Comparison of ENCODE assay signal across 26 cellular contexts in the genomic region with DNA sequence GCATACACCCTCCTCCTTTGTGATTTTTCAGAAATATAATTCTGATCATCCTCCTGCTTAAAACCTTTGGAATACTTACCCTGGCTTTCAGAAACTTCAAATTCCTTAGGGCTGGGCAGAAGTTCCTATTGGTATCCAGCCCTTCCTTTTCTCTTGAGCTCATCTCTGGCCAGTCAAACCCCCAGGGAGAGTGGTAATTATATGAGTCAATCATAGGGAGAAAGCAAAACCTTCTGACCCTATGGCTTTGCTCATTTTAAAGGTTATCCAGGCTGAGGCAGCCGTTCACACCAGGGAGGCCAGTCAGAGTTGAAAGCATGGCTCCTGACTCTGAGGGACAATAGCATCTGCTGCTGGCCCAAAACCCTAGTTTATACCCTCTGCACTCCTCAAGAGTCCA. TPM values are rescaled to one million over a fixed set of nuclear protein-coding genes. Genes with fewer than 3 reads are reported as not detected.
DNase-seq lines count a peak whose midpoint lies in the region; ATAC-seq and TF ChIP-seq lines count a peak whose summit lies in the region.
"Had no signal": no experiment of that assay in that cellular context is flagged by ENCODE, and none has a peak within 500 bp of the region (broad histone marks: within the 10 kb centered on the region; RNA-seq: fewer than 3 reads in every experiment).

No MANE protein-coding gene starts in this region.

- H3K4me2 ChIP-seq in GM23338, result no peak overlapping the region
- no peak overlapping the region for H3K4me2 ChIP-seq in mesenchymal stem cell (ENCODE audit: low read length, poor library complexity, severe bottlenecking)
- peak overlapping the region; percentile 20 for H3K4me2 ChIP-seq in smooth muscle cell

- no peak overlapping the region for H2AFZ ChIP-seq in GM23338
- H2AFZ ChIP-seq in mesenchymal stem cell (ENCODE audit: low read depth, low read length), result no peak overlapping the region
- no peak overlapping the region for H2AFZ ChIP-seq in smooth muscle cell (ENCODE audit: low read depth)

- no peaks in the 10 kb centered on the region for H3K9me3 Mint-ChIP-seq in GM23338
- no peaks in the 10 kb centered on the region for H3K9me3 Mint-ChIP-seq in activated T-helper 17 cell treated with anti-CD3 and anti-CD28 coated beads, Interleukin-2, amount 50 U/mL, for 72 hours
- H3K9me3 Mint-ChIP-seq in stimulated activated naive CD8-positive, alpha-beta T cell treated with anti-CD3 and anti-CD28 coated beads, Interleukin-15, amount 100 ng/mL, for 72 hours, result no peaks in the 10 kb centered on the region
- H3K9me3 Mint-ChIP-seq: activated CD4-positive, alpha-beta T cell treated with anti-CD3 and anti-CD28 coated beads, Interleukin-2, amount 10 ng/mL, durations not matched to agents 7 days and 5 days; activated T-cell treated with anti-CD3 and anti-CD28 coated beads, Interleukin-2, amount 50 U/mL, for 4 hours; memory B cell; WTC11 had no signal

- H3K27ac Mint-ChIP-seq in GM23338, result no peak overlapping the region
- no peak overlapping the region for H3K27ac Mint-ChIP-seq in activated T-helper 17 cell treated with anti-CD3 and anti-CD28 coated beads, Interleukin-2, amount 50 U/mL, for 72 hours
- no peak overlapping the region for H3K27ac Mint-ChIP-seq in stimulated activated naive CD8-positive, alpha-beta T cell treated with anti-CD3 and anti-CD28 coated beads, Interleukin-15, amount 100 ng/mL, for 72 hours
- H3K27ac Mint-ChIP-seq: activated CD4-positive, alpha-beta T cell treated with anti-CD3 and anti-CD28 coated beads, Interleukin-2, amount 10 ng/mL, durations not matched to agents 7 days and 5 days; B cell; memory B cell; WTC11 had no signal

- H2AK5ac ChIP-seq in mesenchymal stem cell (ENCODE audit: low read length, severe bottlenecking), result no peak overlapping the region

- no peak overlapping the region for H3K4me3 Mint-ChIP-seq in GM23338
- no peak overlapping the region for H3K4me3 Mint-ChIP-seq in activated T-helper 17 cell treated with anti-CD3 and anti-CD28 coated beads, Interleukin-2, amount 50 U/mL, for 72 hours
- H3K4me3 Mint-ChIP-seq in stimulated activated naive CD8-positive, alpha-beta T cell treated with anti-CD3 and anti-CD28 coated beads, Interleukin-15, amount 100 ng/mL, for 72 hours, result no peak overlapping the region
- H3K4me3 Mint-ChIP-seq: activated CD4-positive, alpha-beta T cell treated with anti-CD3 and anti-CD28 coated beads, Interleukin-2, amount 10 ng/mL, durations not matched to agents 7 days and 5 days; activated T-cell treated with anti-CD3 and anti-CD28 coated beads, Interleukin-2, amount 50 U/mL, for 4 hours; B cell; CD4-positive, alpha-beta memory T cell; memory B cell; WTC11 had no signal

- no peaks in the 10 kb centered on the region for H3K79me1 ChIP-seq in mesenchymal stem cell (replicated peaks; ENCODE audit: low read length, poor library complexity, severe bottlenecking)

- H3K9me3 ChIP-seq in mesenchymal stem cell (ENCODE audit: control insufficient read depth, low read length) (no peaks in the 10 kb centered on the region), smooth muscle cell (replicated peaks; ENCODE audit: low read depth) (no peaks in the 10 kb centered on the region)
- H3K9me3 ChIP-seq: ascending aorta, left lung, psoas muscle, sigmoid colon, suprapubic skin had no signal

- H3K27ac ChIP-seq in GM23338 (ENCODE audit: low read depth), result no peak overlapping the region
- H3K27ac ChIP-seq in mesenchymal stem cell (ENCODE audit: low read length, poor library complexity, severe bottlenecking), result no peak overlapping the region
- H3K27ac ChIP-seq in smooth muscle cell (ENCODE audit: low read depth), result no peak overlapping the region
- H3K27ac ChIP-seq: ascending aorta, coronary artery, left lung, psoas muscle, suprapubic skin had no signal

- no peak overlapping the region for H3K14ac ChIP-seq in mesenchymal stem cell (ENCODE audit: low read length in 2 of 2)

- no peak overlapping the region for H3K4ac ChIP-seq in mesenchymal stem cell (ENCODE audit: low read depth in 1 of 2, low read length in 2 of 2)

- no peaks in the 10 kb centered on the region for H3K36me3 Mint-ChIP-seq in GM23338 (ENCODE audit: low read depth)
- no peaks in the 10 kb centered on the region for H3K36me3 Mint-ChIP-seq in activated T-helper 17 cell treated with anti-CD3 and anti-CD28 coated beads, Interleukin-2, amount 50 U/mL, for 72 hours (ENCODE audit: low read depth)
- H3K36me3 Mint-ChIP-seq: CD4-positive, alpha-beta memory T cell; memory B cell; WTC11 had no signal

- peaks cover 6% of the 10 kb centered on the region; the same call in 1 of the 2 replicates for H3K4me1 ChIP-seq in GM23338 (ENCODE audit: insufficient read depth)
- peaks cover 7% of the 10 kb centered on the region for H3K4me1 ChIP-seq in mesenchymal stem cell (ENCODE audit: control insufficient read depth, insufficient read depth, low read depth, low read length)
- H3K4me1 ChIP-seq in smooth muscle cell (ENCODE audit: low read depth), result peaks cover 13% of the 10 kb centered on the region
- H3K4me1 ChIP-seq: ascending aorta, left lung, psoas muscle, suprapubic skin had no signal

- H3K18ac ChIP-seq in mesenchymal stem cell (ENCODE audit: low read depth in 1 of 2, low read length in 2 of 2), result peak overlapping the region in 1 of 2 experiments; percentile 29

- H3K4me3 ChIP-seq in GM23338 (no peak overlapping the region), mesenchymal stem cell (ENCODE audit: insufficient read depth in 1 of 2, low read depth in 1 of 2, low read length in 2 of 2) (no peak overlapping the region), smooth muscle cell (no peak overlapping the region)
- H3K4me3 ChIP-seq: ascending aorta, cardiac muscle cell, coronary artery, left lung, psoas muscle, sigmoid colon, suprapubic skin had no signal

- no peak overlapping the region for H3K9ac ChIP-seq in mesenchymal stem cell (ENCODE audit: low read length)
- H3K9ac ChIP-seq in smooth muscle cell (ENCODE audit: low read depth), result no peak overlapping the region

- H2BK12ac ChIP-seq in mesenchymal stem cell (ENCODE audit: low read length in 2 of 2), result no peak overlapping the region

- peaks cover 23% of the 10 kb centered on the region for H3K4me1 Mint-ChIP-seq in GM23338
- H3K4me1 Mint-ChIP-seq in activated T-helper 17 cell treated with anti-CD3 and anti-CD28 coated beads, Interleukin-2, amount 50 U/mL, for 72 hours, result no peaks in the 10 kb centered on the region
- H3K4me1 Mint-ChIP-seq in stimulated activated naive CD8-positive, alpha-beta T cell treated with anti-CD3 and anti-CD28 coated beads, Interleukin-15, amount 100 ng/mL, for 72 hours, result no peaks in the 10 kb centered on the region
- H3K4me1 Mint-ChIP-seq: activated CD4-positive, alpha-beta T cell treated with anti-CD3 and anti-CD28 coated beads, Interleukin-2, amount 10 ng/mL, durations not matched to agents 7 days and 5 days; B cell; CD4-positive, alpha-beta memory T cell; memory B cell had no signal

- no peak overlapping the region for H2BK5ac ChIP-seq in mesenchymal stem cell (ENCODE audit: low read depth, low read length, poor library complexity, severe bottlenecking)

- TF ChIP-seq CTCF in GM23338 (conservative IDR thresholded peaks at IDR 0.05; ENCODE audit: low read depth in 2 of 2) (no peak), smooth muscle cell (IDR thresholded peaks at IDR 0.05; ENCODE audit: borderline replicate concordance, insufficient read depth, poor library complexity, severe bottlenecking) (no peak)

- no peak overlapping the region for H4K91ac ChIP-seq in mesenchymal stem cell (ENCODE audit: low read length)

- no peak overlapping the region for H3K23ac ChIP-seq in mesenchymal stem cell (ENCODE audit: low read length in 2 of 2)

- peaks cover 2% of the 10 kb centered on the region for H3K27me3 Mint-ChIP-seq in GM23338 (ENCODE audit: insufficient read depth, low read depth, poor library complexity)
- H3K27me3 Mint-ChIP-seq in activated T-helper 17 cell treated with anti-CD3 and anti-CD28 coated beads, Interleukin-2, amount 50 U/mL, for 72 hours, result peaks cover 8% of the 10 kb centered on the region
- peaks cover 40% of the 10 kb centered on the region for H3K27me3 Mint-ChIP-seq in stimulated activated naive CD8-positive, alpha-beta T cell treated with anti-CD3 and anti-CD28 coated beads, Interleukin-15, amount 100 ng/mL, for 72 hours

- DNase-seq in GM23338 (ENCODE audit: low spot score), result peak; percentile 16
- DNase-seq in mesenchymal stem cell, result peak; percentile 11
- no peak for DNase-seq in smooth muscle cell (lab: John Stamatoyannopoulos, UW; ENCODE audit: unreplicated experiment)
- no peak for DNase-seq in stimulated activated naive CD8-positive, alpha-beta T cell treated with anti-CD3 and anti-CD28 coated beads, Interleukin-15, amount 100 ng/mL, for 72 hours
- no peak for DNase-seq in activated T-cell treated with anti-CD3 and anti-CD28 coated beads for 4 hours
- DNase-seq in stimulated activated CD4-positive, alpha-beta T cell treated with anti-CD3 and anti-CD28 coated beads, Interleukin-2, amount 100 ng/mL, for 48 hours, result no peak
- DNase-seq: activated CD4-positive, alpha-beta T cell treated with anti-CD3 and anti-CD28 coated beads, Interleukin-2, amount 10 ng/mL, durations not matched to agents 7 days and 5 days; activated gamma-delta T cell treated with Interleukin-2 at 50 U/mL for 16 hours; activated T-cell treated with anti-CD3 and anti-CD28 coated beads, Interleukin-2, amount 50 U/mL, for 4 hours; CD4-positive, alpha-beta memory T cell; effector memory CD4-positive, alpha-beta T cell; Karpas-422; left lung; psoas muscle; sigmoid colon; stimulated activated naive CD4-positive, alpha-beta T cell; T-helper 9 cell had no signal

- 31% methylated on average over 1 of the region's 1 CpG for WGBS in mesenchymal stem cell
- 70% methylated on average over 1 of the region's 1 CpG for whole genome bisulfite sequencing in smooth muscle cell (ENCODE audit: low lambda C conversion rate)

- no peak overlapping the region for H4K8ac ChIP-seq in mesenchymal stem cell (ENCODE audit: low read length)

- no peaks in the 10 kb centered on the region for H4K20me1 ChIP-seq in GM23338 (replicated peaks; ENCODE audit: insufficient read depth)
- H4K20me1 ChIP-seq in smooth muscle cell (ENCODE audit: low read depth), result no peaks in the 10 kb centered on the region

- no peaks in the 10 kb centered on the region for H3F3A ChIP-seq in GM23338 (replicated peaks; ENCODE audit: low read depth)
- H3F3A ChIP-seq in smooth muscle cell (ENCODE audit: low read depth), result peaks cover 28% of the 10 kb centered on the region

- ATAC-seq in GM23338, result no peak
- ATAC-seq in activated T-helper 17 cell treated with anti-CD3 and anti-CD28 coated beads, Interleukin-2, amount 50 U/mL, for 72 hours (replicated peaks), result peak; percentile 12
- ATAC-seq in stimulated activated naive CD8-positive, alpha-beta T cell treated with anti-CD3 and anti-CD28 coated beads, Interleukin-15, amount 100 ng/mL, for 72 hours, result no peak
- ATAC-seq: activated T-cell treated with anti-CD3 and anti-CD28 coated beads, Interleukin-2, amount 50 U/mL, for 4 hours; HCT116; left lung; psoas muscle; WTC11 had no signal

- H2BK120ac ChIP-seq in mesenchymal stem cell (ENCODE audit: low read depth, low read length), result no peak overlapping the region

- H3K79me2 ChIP-seq in GM23338 (replicated peaks; ENCODE audit: insufficient read depth) (no peaks in the 10 kb centered on the region), smooth muscle cell (ENCODE audit: low read depth) (no peaks in the 10 kb centered on the region)

- no peaks in the 10 kb centered on the region for H3K27me3 ChIP-seq in GM23338 (ENCODE audit: insufficient read depth)
- H3K27me3 ChIP-seq in mesenchymal stem cell (ENCODE audit: control insufficient read depth in 1 of 2, insufficient read depth in 1 of 2, low read length in 2 of 2), result peaks cover 3 to 32% of the 10 kb centered on the region in 2 experiments
- no peaks in the 10 kb centered on the region for H3K27me3 ChIP-seq in smooth muscle cell (ENCODE audit: low read depth)
- H3K27me3 ChIP-seq: ascending aorta, cardiac muscle cell, left lung, sigmoid colon had no signal

- H3K36me3 ChIP-seq in GM23338 (ENCODE audit: insufficient read depth), result no peaks in the 10 kb centered on the region
- no peaks in the 10 kb centered on the region for H3K36me3 ChIP-seq in mesenchymal stem cell (ENCODE audit: control insufficient read depth in 1 of 2, insufficient read depth in 2 of 2, low read depth in 1 of 2, low read length in 2 of 2)
- no peaks in the 10 kb centered on the region for H3K36me3 ChIP-seq in smooth muscle cell (ENCODE audit: low read depth)
- H3K36me3 ChIP-seq: ascending aorta, cardiac muscle cell, left lung, sigmoid colon, suprapubic skin had no signal

- H3K9me2 ChIP-seq in GM23338 (ENCODE audit: insufficient read depth), result 0 out of 2 replicates have a peak, but pooled peaks cover 3% of the 10 kb centered on the region

- no peak overlapping the region for H2BK15ac ChIP-seq in mesenchymal stem cell (ENCODE audit: low read depth, poor library complexity, severe bottlenecking)

RNA-seq across cellular contexts. Expression of a gene that starts 23.9 kb away (rescaled TPM):
- total RNA-seq in GM23338 (2014; rRNA removed; shearing (Covaris generic)), result 558 and 566 TPM in 2 replicates
- polyA plus RNA-seq in GM23338 (2016; fragmentation: Nextera tagmentation; extraction: Ambion mirVana) (84.3 and 89.4 TPM in 2 replicates), smooth muscle cell (162 and 167 TPM in 2 replicates)
- 100 to 1,000 TPM; 109 to 150 TPM for total RNA-seq in activated T-helper 17 cell treated with anti-CD3 and anti-CD28 coated beads, Interleukin-2, amount 50 U/mL, for 72 hours
- 374 TPM for polyA plus RNA-seq in mesenchymal stem cell (2013, experiment 1 of 2)
- polyA plus RNA-seq in mesenchymal stem cell (2013, experiment 2 of 2), result 364 TPM
- total RNA-seq in smooth muscle cell, result 854 and 957 TPM in 2 replicates

Comparison
In these comparisons a context has a peak if more than half of its experiments do, and no peak if none do; other contexts are left out.
1. DNase-seq: peak in GM23338 (single experiment) and mesenchymal stem cell (single experiment); none in smooth muscle cell (single experiment), stimulated activated naive CD8-positive, alpha-beta T cell treated with anti-CD3 and anti-CD28 coated beads, Interleukin-15, amount 100 ng/mL, for 72 hours (0 of 2), activated T-cell treated with anti-CD3 and anti-CD28 coated beads for 4 hours (single experiment) and stimulated activated CD4-positive, alpha-beta T cell treated with anti-CD3 and anti-CD28 coated beads, Interleukin-2, amount 100 ng/mL, for 48 hours (0 of 2).